20 cellular contexts compared by ENCODE assay signal in genomic region chr2:230076819-230077218, GRCh38. TPM values are rescaled to one million over a fixed set of nuclear protein-coding genes. Genes with fewer than 3 reads are reported as not detected.
DNase-seq lines count a peak whose midpoint lies in the region; ATAC-seq, FAIRE-seq and TF ChIP-seq lines count a peak whose summit lies in the region.
"Had no signal": no experiment of that assay in that cellular context is flagged by ENCODE, and none has a peak within 500 bp of the region (broad histone marks: within the 10 kb centered on the region; RNA-seq: fewer than 3 reads in every experiment).

No MANE protein-coding gene starts in this region.

- H3K4me3 Mint-ChIP-seq in WTC11 = no peak overlapping the region
- no peak overlapping the region for H3K4me3 Mint-ChIP-seq in activated T-cell treated with anti-CD3 and anti-CD28 coated beads, Interleukin-2, amount 50 U/mL, for 4 hours
- H3K4me3 Mint-ChIP-seq: B cell; CD4-positive, alpha-beta T cell; CD8-positive, alpha-beta T cell had no signal

- no peaks in the 10 kb centered on the region for H3K36me3 Mint-ChIP-seq in WTC11
- H3K36me3 Mint-ChIP-seq in activated T-cell treated with anti-CD3 and anti-CD28 coated beads, Interleukin-2, amount 50 U/mL, for 4 hours (ENCODE audit: insufficient read depth) = no peaks in the 10 kb centered on the region
- H3K36me3 Mint-ChIP-seq: CD8-positive, alpha-beta T cell had no signal

- H3K4me1 Mint-ChIP-seq in WTC11 = peaks cover 6% of the 10 kb centered on the region
- no peaks in the 10 kb centered on the region for H3K4me1 Mint-ChIP-seq in activated T-cell treated with anti-CD3 and anti-CD28 coated beads, Interleukin-2, amount 50 U/mL, for 4 hours (ENCODE audit: low read depth)
- H3K4me1 Mint-ChIP-seq: B cell had no signal

- ATAC-seq in WTC11 = no peak
- no peak for ATAC-seq in activated T-cell treated with anti-CD3 and anti-CD28 coated beads, Interleukin-2, amount 50 U/mL, for 4 hours
- ATAC-seq: CD8-positive, alpha-beta T cell had no signal

- CTCF ChIA-PET in WTC11 (lab: Charles Lee) = interaction anchor here (1.4 to 1.5 kb wide), 2 partner anchors 9 to 83 kb away, joined by 3 to 11 read pairs; no protein-coding TSS in a partner anchor

- POLR2A ChIA-PET in WTC11 (lab: Charles Lee) = no interaction called here

- TF ChIP-seq CTCF in WTC11 (IDR thresholded peaks at IDR 0.05) (no peak), GM20000 (IDR thresholded peaks at IDR 0.05; ENCODE audit: extremely low read depth, missing control alignments) (no peak)

- DNase-seq in WTC11 (ENCODE audit: low spot score) (no peak), H7 (no peak), GM20000 (ENCODE audit: low spot score) (no peak)
- DNase-seq in activated T-cell treated with anti-CD3 and anti-CD28 coated beads, Interleukin-2, amount 50 U/mL, for 4 hours = no peak
- DNase-seq: 8988T; AML-193; Caco-2; Calu3; CD4-positive, alpha-beta T cell; CD8-positive, alpha-beta T cell; DMS79 treated with DMSO at 0.1 percent for 48 hours; GDM1 had no signal

- no peak overlapping the region for H3K4me3 ChIP-seq in H7 (ENCODE audit: insufficient read depth, low read depth, low read length)
- H3K4me3 ChIP-seq: A549; BLaER1 treated with 17β-estradiol and CSF1 and Interleukin-3, amounts not matched to agents 10 nM and 100 nM; GM12878 had no signal

- H3K27me3 Mint-ChIP-seq in WTC11 (ENCODE audit: low read depth) = no peaks in the 10 kb centered on the region
- peaks cover 2% of the 10 kb centered on the region for H3K27me3 Mint-ChIP-seq in activated T-cell treated with anti-CD3 and anti-CD28 coated beads, Interleukin-2, amount 50 U/mL, for 4 hours (ENCODE audit: low read depth)
- H3K27me3 Mint-ChIP-seq: CD4-positive, alpha-beta T cell had no signal

- peaks cover 7% of the 10 kb centered on the region for H3K9me3 Mint-ChIP-seq in WTC11
- peaks cover 6% of the 10 kb centered on the region for H3K9me3 Mint-ChIP-seq in activated T-cell treated with anti-CD3 and anti-CD28 coated beads, Interleukin-2, amount 50 U/mL, for 4 hours
- H3K9me3 Mint-ChIP-seq: CD4-positive, alpha-beta T cell; CD8-positive, alpha-beta T cell had no signal

- H3K27me3 ChIP-seq in H7 (ENCODE audit: control insufficient read depth, insufficient read depth, low read length) = no peaks in the 10 kb centered on the region
- H3K27me3 ChIP-seq: BLaER1 treated with 17β-estradiol and CSF1 and Interleukin-3, amounts not matched to agents 10 nM and 100 nM had no signal

- peak; percentile 75 for FAIRE-seq in G401.6 (lab: Jason Lieb, UNC)
- FAIRE-seq: A549, D721Med, GM12892, GM18507 had no signal

- H3K27ac Mint-ChIP-seq in WTC11 = no peak overlapping the region
- H3K27ac Mint-ChIP-seq: B cell; CD4-positive, alpha-beta T cell; CD8-positive, alpha-beta T cell had no signal

- no peaks in the 10 kb centered on the region for H3K36me3 ChIP-seq in H7 (replicated peaks; ENCODE audit: control insufficient read depth, insufficient read depth, low read length)
- H3K36me3 ChIP-seq: BLaER1 treated with 17β-estradiol and CSF1 and Interleukin-3, amounts not matched to agents 10 nM and 100 nM had no signal

TF ChIP-seq in WTC11, 78 proteins besides CTCF, POLR2A, EP300 and RAD21:
- no peak for TF ChIP-seq ZNF512 (CRISPR knock-in tag; IDR thresholded peaks at IDR 0.05; ENCODE audit: borderline replicate concordance)
- TF ChIP-seq HMGA2 (CRISPR knock-in tag; IDR thresholded peaks at IDR 0.05) = peak; percentile 99

RNA-seq across cellular contexts. Expression of gene SLC16A14, which starts 8.1 kb away (rescaled TPM):
- total RNA-seq in WTC11 (2021) = 1.7 to 2.7 TPM (median 2.6 TPM) in 3 replicates
- 1.3 and 2.1 TPM in 2 replicates for total RNA-seq in H7 (2014; rRNA removed; shearing (Covaris generic))
- total RNA-seq in activated T-cell treated with anti-CD3 and anti-CD28 coated beads, Interleukin-2, amount 50 U/mL, for 4 hours = under 1 TPM; 0.43 to 0.74 (median 0.43) TPM
- total RNA-seq: Caco-2 had no signal
